Comparison of ENCODE assay signal across 2 cellular contexts in genomic region chr13:44308352-44308751, GRCh38.
TF ChIP-seq lines count a peak whose summit lies in the region.

No MANE protein-coding gene starts in this region.

TF ChIP-seq in HCT116, 20 proteins besides CTCF, POLR2A, EP300 and RAD21 (continued from another document):
- TF ChIP-seq REST (IDR thresholded peaks at IDR 0.05; ENCODE audit: low read depth) (no peak), JUND (IDR thresholded peaks at IDR 0.05) (no peak), CBX3 (IDR thresholded peaks at IDR 0.05; ENCODE audit: low read depth) (no peak), POLR2AphosphoS5 (IDR thresholded peaks at IDR 0.05; ENCODE audit: low read depth, low read length) (no peak), EZH2 (IDR thresholded peaks at IDR 0.05) (no peak), ZNF274 (IDR thresholded peaks at IDR 0.05; ENCODE audit: low read depth, low read length) (no peak), EZH2phosphoT487 (IDR thresholded peaks at IDR 0.05; ENCODE audit: borderline replicate concordance) (no peak)
- TF ChIP-seq, protein P1, sequence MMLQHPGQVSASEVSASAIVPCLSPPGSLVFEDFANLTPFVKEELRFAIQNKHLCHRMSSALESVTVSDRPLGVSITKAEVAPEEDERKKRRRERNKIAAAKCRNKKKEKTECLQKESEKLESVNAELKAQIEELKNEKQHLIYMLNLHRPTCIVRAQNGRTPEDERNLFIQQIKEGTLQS (IDR thresholded peaks at IDR 0.05): no peak
TF ChIP-seq in HCT116: peak in this region for 0.

TF ChIP-seq in K562, 482 proteins besides CTCF, POLR2A, EP300 and RAD21 (continued from another document):
- TF ChIP-seq RNF219 (CRISPR knock-in tag; IDR thresholded peaks at IDR 0.05): no peak
